In genomic region chr11:91904792-91905785, GRCh38 we compare ENCODE assay signal across 30 cellular contexts.
DNase-seq lines count a peak whose midpoint lies in the region; ATAC-seq, FAIRE-seq and TF ChIP-seq lines count a peak whose summit lies in the region.
"Had no signal": no experiment of that assay in that cellular context is flagged by ENCODE, and none has a peak within 500 bp of the region (broad histone marks: within the 10 kb centered on the region; RNA-seq: fewer than 3 reads in every experiment).

No MANE protein-coding gene starts in this region.

- no peaks in the 10 kb centered on the region for H3K9me1 ChIP-seq in K562 (ENCODE audit: control insufficient read depth, insufficient read depth, low read length)

- WGBS in K562 (ENCODE audit: insufficient coverage, low coverage, missing lambda C conversion rate) = 5% methylated on average over 7 of the region's 7 CpGs
- 71 to 79% (median 76%) methylated on average over 7 of the region's 7 CpGs for WGBS in small intestine, 3 donors

- peak; percentile 99 for TF ChIP-seq EP300 in K562 (IDR thresholded peaks at IDR 0.05; ENCODE audit: low read length)

- H3K27ac Mint-ChIP-seq in activated naive CD8-positive, alpha-beta T cell treated with anti-CD3 and anti-CD28 coated beads, Interleukin-2, amount 50 U/mL, for 24 hours = no peak overlapping the region
- H3K27ac Mint-ChIP-seq: CD4-positive, alpha-beta T cell had no signal

- H3K9me3 ChIP-seq in K562 (replicated peaks; ENCODE audit: control insufficient read depth, insufficient read depth, low read depth, low read length) (peaks cover 4% of the 10 kb centered on the region; the same call in 1 of the 2 replicates), small intestine (ENCODE audit: control insufficient read depth, low read depth) (no peaks in the 10 kb centered on the region)
- H3K9me3 ChIP-seq: A549; BLaER1 treated with 17β-estradiol and CSF1 and Interleukin-3, amounts not matched to agents 10 nM and 100 nM; Caco-2 had no signal

- H3K4me1 Mint-ChIP-seq in activated naive CD8-positive, alpha-beta T cell treated with anti-CD3 and anti-CD28 coated beads, Interleukin-2, amount 50 U/mL, for 24 hours = no peaks in the 10 kb centered on the region

- peak; percentile 57 for FAIRE-seq in K562 (lab: Jason Lieb, UNC)
- FAIRE-seq in small intestine (lab: Jason Lieb, UNC) = no peak
- FAIRE-seq: G401.6, GM12878 had no signal

- peak; percentile 90 for ATAC-seq in K562
- no peak for ATAC-seq in HG02852 (IDR thresholded peaks at IDR 0.05; ENCODE audit: unreplicated experiment)
- no peak for ATAC-seq in GM21528 (IDR thresholded peaks at IDR 0.05; ENCODE audit: low FRiP score, unreplicated experiment)
- no peak for ATAC-seq in activated naive CD8-positive, alpha-beta T cell treated with anti-CD3 and anti-CD28 coated beads, Interleukin-2, amount 50 U/mL, for 24 hours
- ATAC-seq: A549, GM12878, HCT116 had no signal

- TF ChIP-seq CTCF in K562 (IDR thresholded peaks at IDR 0.05 in 2 of 3, conservative IDR thresholded peaks at IDR 0.05 in 1 of 3; ENCODE audit: insufficient read depth in 2 of 3, low read depth in 1 of 3, low read length in 3 of 3) = no peak

- POLR2A ChIA-PET in K562 (lab: Yijun Ruan, JAX) = interaction anchor here (0.8 to 1.5 kb wide), 5 partner anchors 9 to 37 kb away, joined by 3 to 4 read pairs (median 3); no protein-coding TSS in a partner anchor

- H3K36me3 Mint-ChIP-seq in activated naive CD8-positive, alpha-beta T cell treated with anti-CD3 and anti-CD28 coated beads, Interleukin-2, amount 50 U/mL, for 24 hours (ENCODE audit: low read depth) = no peaks in the 10 kb centered on the region

- H3K9ac ChIP-seq in K562 (ENCODE audit: insufficient read depth in 1 of 2, low read depth in 2 of 2, low read length in 2 of 2) = peak overlapping the region in 1 of 2 experiments; percentile 10; a peak in 1 of 4 replicates
- H3K9ac ChIP-seq: BLaER1 treated with 17β-estradiol and CSF1 and Interleukin-3, amounts not matched to agents 10 nM and 100 nM; KMS-11 had no signal

- intact Hi-C loops in K562 (cut with micrococcal nuclease) = loop anchor here (2.0 kb wide), 1 partner anchor 112 kb away; no protein-coding TSS in a partner anchor

- TF ChIP-seq RAD21 in K562 (CRISPR knock-in tag; conservative IDR thresholded peaks at IDR 0.05 in 1 of 2, IDR thresholded peaks at IDR 0.05 in 1 of 2) = peak; percentile 38 to 51; a peak in 3 of 4 replicates

- H3K36me3 ChIP-seq in K562 (ENCODE audit: control insufficient read depth, insufficient read depth, low read length) (no peaks in the 10 kb centered on the region), small intestine (ENCODE audit: control insufficient read depth in 2 of 2, insufficient read depth in 2 of 2, low read length in 2 of 2) (no peaks in the 10 kb centered on the region)
- H3K36me3 ChIP-seq: BLaER1 treated with 17β-estradiol and CSF1 and Interleukin-3, amounts not matched to agents 10 nM and 100 nM had no signal

- peaks cover 8% of the 10 kb centered on the region for H3K9me3 Mint-ChIP-seq in activated naive CD8-positive, alpha-beta T cell treated with anti-CD3 and anti-CD28 coated beads, Interleukin-2, amount 50 U/mL, for 24 hours

- no peak for TF ChIP-seq POLR2A in K562 (conservative IDR thresholded peaks at IDR 0.05)

- DNase-seq in HuH-7.5 (ENCODE audit: low spot score) (peak; percentile 2), SK-MEL-5 (ENCODE audit: low read depth, low spot score) (peak; percentile 5), K562 (ENCODE audit: extremely low read depth in 1 of 4, low spot score in 3 of 4) (peak; percentile 8 to 54 (median 19)), small intestine (peak; percentile 1)
- no peak for DNase-seq in activated CD4-positive, alpha-beta T cell treated with anti-CD3 and anti-CD28 coated beads, Interleukin-2, amount 50 U/mL, for 4 hours
- no peak for DNase-seq in activated naive CD8-positive, alpha-beta T cell treated with anti-CD3 and anti-CD28 coated beads, Interleukin-2, amount 50 U/mL, for 24 hours
- DNase-seq: AML-193; Caco-2; CD4-positive, alpha-beta T cell; IMR-90; NCI-H1092 treated with DMSO at 0.1 percent for 48 hours; NCI-H1436; NCI-H187; NCI-H2081 treated with DMSO at 0.1 percent for 48 hours; NCI-H2171; NCI-H345; NCI-H524; NCI-H748 treated with DMSO at 0.1 percent for 48 hours; NK-92 treated with Interleukin-12 subunit alpha and Interleukin-12 subunit beta, amount 100 ng/mL, for 24 hours; RPMI8226; SHP77; T-helper 1 cell had no signal

- H3K79me2 ChIP-seq in K562 (ENCODE audit: control insufficient read depth, insufficient read depth, low read length) = no peaks in the 10 kb centered on the region

- in situ Hi-C loops in SK-MEL-5 (cut with HindIII; ENCODE audit: low pct_unique_long_range_greater_than_20kb, low sequenced_read_pairs) = no loop called here
- in situ Hi-C loops in K562 (cut with MboI) = no loop called here

- peak overlapping the region; percentile 80 for H2AFZ ChIP-seq in K562 (ENCODE audit: low read depth, low read length)

- no peaks in the 10 kb centered on the region for H3K27me3 ChIP-seq in K562 (ENCODE audit: control insufficient read depth in 2 of 2, insufficient read depth in 2 of 2, low read length in 2 of 2)
- H3K27me3 ChIP-seq in small intestine (ENCODE audit: control insufficient read depth in 2 of 2, insufficient read depth in 2 of 2, low read length in 2 of 2) = no peaks in the 10 kb centered on the region
- H3K27me3 ChIP-seq: BLaER1 treated with 17β-estradiol and CSF1 and Interleukin-3, amounts not matched to agents 10 nM and 100 nM had no signal

- H3K4me2 ChIP-seq in K562 (ENCODE audit: insufficient read depth, low read length) = peak overlapping the region; percentile 48; the same call in 1 of the 2 replicates
- H3K4me2 ChIP-seq: A549; BLaER1 treated with 17β-estradiol and CSF1 and Interleukin-3, amounts not matched to agents 10 nM and 100 nM; KMS-11 had no signal

- H3K4me3 ChIP-seq in K562 (no peak overlapping the region), small intestine (ENCODE audit: low read depth in 1 of 2, low read length in 2 of 2) (no peak overlapping the region)
- H3K4me3 ChIP-seq: A549; BLaER1 treated with 17β-estradiol and CSF1 and Interleukin-3, amounts not matched to agents 10 nM and 100 nM; GM12878 had no signal

- H4K20me1 ChIP-seq in K562 (replicated peaks; ENCODE audit: control insufficient read depth, insufficient read depth, low read length) = no peaks in the 10 kb centered on the region
- H4K20me1 ChIP-seq: BLaER1 treated with 17β-estradiol and CSF1 and Interleukin-3, amounts not matched to agents 10 nM and 100 nM had no signal

- H3K4me3 Mint-ChIP-seq in activated naive CD8-positive, alpha-beta T cell treated with anti-CD3 and anti-CD28 coated beads, Interleukin-2, amount 50 U/mL, for 24 hours = no peak overlapping the region
- H3K4me3 Mint-ChIP-seq: CD4-positive, alpha-beta T cell had no signal

- peaks cover 0 to 24% of the 10 kb centered on the region in 2 experiments; a peak in 3 of 5 replicates for H3K4me1 ChIP-seq in K562 (replicated peaks in 1 of 2; ENCODE audit: control insufficient read depth in 2 of 2, insufficient read depth in 2 of 2, low read length in 2 of 2)
- H3K4me1 ChIP-seq in small intestine (ENCODE audit: control insufficient read depth in 2 of 2, insufficient read depth in 1 of 2, low read depth in 1 of 2, low read length in 1 of 2) = peaks cover 0 to 3% of the 10 kb centered on the region in 2 donors
- H3K4me1 ChIP-seq: A549; BLaER1 treated with 17β-estradiol and CSF1 and Interleukin-3, amounts not matched to agents 10 nM and 100 nM; Caco-2 had no signal

- H3K27ac ChIP-seq in K562 (ENCODE audit: extremely low read depth, low read depth, low read length) (peak overlapping the region; percentile 80), small intestine (ENCODE audit: low read depth in 1 of 2, low read length in 1 of 2) (no peak overlapping the region)
- H3K27ac ChIP-seq: A549; BLaER1 treated with 17β-estradiol and CSF1 and Interleukin-3, amounts not matched to agents 10 nM and 100 nM; KMS-11 had no signal

- no TSS peak for BruUV-seq in K562 (replicated peaks; lab: Mats Ljungman, UMichigan)

- CTCF ChIA-PET in K562 (lab: Yijun Ruan, JAX; ENCODE audit: low intra/inter-chr PET ratio) = no interaction called here

- no peaks in the 10 kb centered on the region for H3K27me3 Mint-ChIP-seq in activated naive CD8-positive, alpha-beta T cell treated with anti-CD3 and anti-CD28 coated beads, Interleukin-2, amount 50 U/mL, for 24 hours
- H3K27me3 Mint-ChIP-seq: CD4-positive, alpha-beta T cell had no signal

TF ChIP-seq in K562, 482 proteins besides CTCF, POLR2A, EP300 and RAD21 (continues in another document):
- TF ChIP-seq JUNB (CRISPR knock-in tag; conservative IDR thresholded peaks at IDR 0.05) (no peak), ZNF212 (CRISPR knock-in tag; IDR thresholded peaks at IDR 0.05) (no peak), ZNF785 (CRISPR knock-in tag; IDR thresholded peaks at IDR 0.05) (no peak), ZNF561 (CRISPR knock-in tag; conservative IDR thresholded peaks at IDR 0.05) (no peak), NR2F6 (CRISPR knock-in tag; IDR thresholded peaks at IDR 0.05) (no peak), NFE2 (IDR thresholded peaks at IDR 0.05; ENCODE audit: low read depth) (no peak), NFATC3 (IDR thresholded peaks at IDR 0.05) (peak; percentile 60), CREB3L1 (IDR thresholded peaks at IDR 0.05; ENCODE audit: borderline replicate concordance, low read depth) (no peak), KDM2B (CRISPR knock-in tag; IDR thresholded peaks at IDR 0.05) (no peak), ELF2 (CRISPR knock-in tag; IDR thresholded peaks at IDR 0.05) (no peak), ZZZ3 (IDR thresholded peaks at IDR 0.05) (no peak), PHB (CRISPR knock-in tag; IDR thresholded peaks at IDR 0.05) (no peak), GABPB2 (CRISPR knock-in tag; conservative IDR thresholded peaks at IDR 0.05) (no peak), NR4A1 (CRISPR knock-in tag; IDR thresholded peaks at IDR 0.05) (no peak), NR4A1 (tag; IDR thresholded peaks at IDR 0.05) (peak; percentile 43; the same call in 1 of the 2 replicates)

Comparison
In these comparisons a context has a peak if more than half of its experiments do, and no peak if none do; other contexts are left out.
1. DNase-seq: peak in HuH-7.5 (single experiment), SK-MEL-5 (single experiment), K562 (4 of 4) and small intestine (single experiment); none in activated CD4-positive, alpha-beta T cell treated with anti-CD3 and anti-CD28 coated beads, Interleukin-2, amount 50 U/mL, for 4 hours (0 of 2) and activated naive CD8-positive, alpha-beta T cell treated with anti-CD3 and anti-CD28 coated beads, Interleukin-2, amount 50 U/mL, for 24 hours (single experiment).